Comparison of ENCODE assay signal across 9 cellular contexts in genomic region chr19:14570864-14571527, GRCh38. TPM values are rescaled to one million over a fixed set of nuclear protein-coding genes. Genes with fewer than 3 reads are reported as not detected.
DNase-seq lines count a peak whose midpoint lies in the region; ATAC-seq and TF ChIP-seq lines count a peak whose summit lies in the region.
"Had no signal": no experiment of that assay in that cellular context is flagged by ENCODE, and none has a peak within 500 bp of the region (broad histone marks: within the 10 kb centered on the region; RNA-seq: fewer than 3 reads in every experiment).

No MANE protein-coding gene starts in this region.

- H3K27ac Mint-ChIP-seq in endodermal cell, result peak overlapping the region; percentile 91

- H3K4me3 ChIP-seq in BLaER1 treated with 17β-estradiol and CSF1 and Interleukin-3, amounts not matched to agents 10 nM and 100 nM, result peak overlapping the region; percentile 71 to 98 (median 82)
- H3K4me3 ChIP-seq in NT2/D1 (ENCODE audit: insufficient read length, low read depth) (peak overlapping the region; percentile 100), endodermal cell (ENCODE audit: low read length) (peak overlapping the region; percentile 91), neuron (ENCODE audit: low read length) (peak overlapping the region; percentile 90)

- no peaks in the 10 kb centered on the region for H3K9me3 Mint-ChIP-seq in endodermal cell

- WGBS in endodermal cell (ENCODE audit: insufficient coverage in 1 of 2, insufficient read length in 1 of 2), 2 experiments, result 65 to 68% methylated on average over 19 to 22 of the region's 22 CpGs

- H3K27me3 ChIP-seq in BLaER1 treated with 17β-estradiol and CSF1 and Interleukin-3, amounts not matched to agents 10 nM and 100 nM, result no peaks in the 10 kb centered on the region
- H3K27me3 ChIP-seq in NT2/D1 (ENCODE audit: insufficient read depth, insufficient read length), result no peaks in the 10 kb centered on the region
- H3K27me3 ChIP-seq in endodermal cell (ENCODE audit: control insufficient read depth, insufficient read depth, low read length, poor library complexity, severe bottlenecking), result no peaks in the 10 kb centered on the region
- H3K27me3 ChIP-seq in neuron (ENCODE audit: insufficient read depth, low read length), result no peaks in the 10 kb centered on the region

- peaks cover 16 to 39% (median 29%) of the 10 kb centered on the region in 11 experiments; a peak in 19 of 22 replicates for H4K20me1 ChIP-seq in BLaER1 treated with 17β-estradiol and CSF1 and Interleukin-3, amounts not matched to agents 10 nM and 100 nM

- H3K36me3 ChIP-seq in BLaER1 treated with 17β-estradiol and CSF1 and Interleukin-3, amounts not matched to agents 10 nM and 100 nM, result peaks cover 0 to 42% (median 16%) of the 10 kb centered on the region in 11 experiments; a peak in 15 of 22 replicates
- peaks cover 39% of the 10 kb centered on the region for H3K36me3 ChIP-seq in NT2/D1 (ENCODE audit: insufficient read depth, insufficient read length, low read length)
- H3K36me3 ChIP-seq in endodermal cell (ENCODE audit: control insufficient read depth, insufficient read depth, low read length), result no peaks in the 10 kb centered on the region
- peaks cover 12% of the 10 kb centered on the region for H3K36me3 ChIP-seq in neuron (ENCODE audit: insufficient read depth, low read length)

- H2AFZ ChIP-seq in neuron (ENCODE audit: low read depth, low read length), result no peak overlapping the region

- H3K36me3 Mint-ChIP-seq in endodermal cell (ENCODE audit: low read depth), result peaks cover 22% of the 10 kb centered on the region

- H3K9me3 ChIP-seq in BLaER1 treated with 17β-estradiol and CSF1 and Interleukin-3, amounts not matched to agents 10 nM and 100 nM (replicated peaks in 1 of 11), result 0 out of 22 replicates have a peak, but pooled peaks cover 0 to 6% (median 0%) of the 10 kb centered on the region in 11 experiments
- H3K9me3 ChIP-seq in NT2/D1 (ENCODE audit: insufficient read depth, low read length), result no peaks in the 10 kb centered on the region
- H3K9me3 ChIP-seq in endodermal cell (ENCODE audit: control insufficient read depth, low read length), result no peaks in the 10 kb centered on the region
- no peaks in the 10 kb centered on the region for H3K9me3 ChIP-seq in neuron (ENCODE audit: low read length)

- ATAC-seq in GM21825 (IDR thresholded peaks at IDR 0.05; ENCODE audit: unreplicated experiment) (no peak), GM21528 (IDR thresholded peaks at IDR 0.05; ENCODE audit: low FRiP score, unreplicated experiment) (no peak)

- peak overlapping the region; percentile 74 to 100 (median 97) for H3K4me2 ChIP-seq in BLaER1 treated with 17β-estradiol and CSF1 and Interleukin-3, amounts not matched to agents 10 nM and 100 nM

- peak overlapping the region; percentile 46 to 90 (median 84); a peak in 21 of 22 replicates for H3K27ac ChIP-seq in BLaER1 treated with 17β-estradiol and CSF1 and Interleukin-3, amounts not matched to agents 10 nM and 100 nM
- no peak overlapping the region for H3K27ac ChIP-seq in endodermal cell (ENCODE audit: low read depth, low read length)

- H3K4me1 ChIP-seq in BLaER1 treated with 17β-estradiol and CSF1 and Interleukin-3, amounts not matched to agents 10 nM and 100 nM, result peaks cover 56 to 91% (median 80%) of the 10 kb centered on the region in 10 experiments
- H3K4me1 ChIP-seq in NT2/D1 (ENCODE audit: insufficient read depth, insufficient read length) (peaks cover 7% of the 10 kb centered on the region), endodermal cell (ENCODE audit: control insufficient read depth, insufficient read depth, low read length) (no peaks in the 10 kb centered on the region), neuron (ENCODE audit: insufficient read depth, low read length) (peaks cover 5% of the 10 kb centered on the region)

- H3K27me3 Mint-ChIP-seq in endodermal cell (ENCODE audit: insufficient read depth), result no peaks in the 10 kb centered on the region

- peaks cover 15% of the 10 kb centered on the region for H3K4me1 Mint-ChIP-seq in endodermal cell

- H3K9ac ChIP-seq in BLaER1 treated with 17β-estradiol and CSF1 and Interleukin-3, amounts not matched to agents 10 nM and 100 nM, result peak overlapping the region; percentile 79 to 89 (median 85)
- H3K9ac ChIP-seq in NT2/D1 (ENCODE audit: insufficient read length, low read depth) (peak overlapping the region; percentile 99), endodermal cell (ENCODE audit: extremely low read depth, low read length, poor library complexity, severe bottlenecking) (peak overlapping the region; percentile 74)

- DNase-seq in NT2/D1 (ENCODE audit: low read depth, low spot score), result no peak
- no peak for DNase-seq in endodermal cell
- DNase-seq in GM20000 (ENCODE audit: low spot score), result no peak
- no peak for DNase-seq in NCI-H524 (lab: John Stamatoyannopoulos, UW)

- no peak for TF ChIP-seq CTCF in endodermal cell (conservative IDR thresholded peaks at IDR 0.05)
- no peak for TF ChIP-seq CTCF in GM20000 (IDR thresholded peaks at IDR 0.05; ENCODE audit: extremely low read depth, missing control alignments)

- peak overlapping the region; percentile 92 for H3K4me3 Mint-ChIP-seq in endodermal cell

RNA-seq across cellular contexts. Expression of gene NDUFB7, which starts 0.9 kb away (rescaled TPM):
- 100 to 1,000 TPM; 127 to 141 TPM for total RNA-seq in endodermal cell
- polyA plus RNA-seq in endodermal cell (2013, experiment 1 of 2), result 135 TPM
- polyA plus RNA-seq in endodermal cell (2013, experiment 2 of 2), result 123 TPM

RNA-seq across cellular contexts. Expression of gene CLEC17A, which starts 11.9 kb away (rescaled TPM):
- total RNA-seq in endodermal cell, result not detected
- polyA plus RNA-seq in endodermal cell (2013, experiment 1 of 2), result not detected
- polyA plus RNA-seq in endodermal cell (2013, experiment 2 of 2), result not detected
- total RNA-seq: dermis microvascular lymphatic vessel endothelial cell had no signal

RNA-seq across cellular contexts. Expression of gene TECR, which starts 41.6 kb away (rescaled TPM):
- total RNA-seq in endodermal cell, result 100 to 1,000 TPM; 127 to 140 TPM
- polyA plus RNA-seq in endodermal cell (2013, experiment 1 of 2), result 108 TPM
- 101 TPM for polyA plus RNA-seq in endodermal cell (2013, experiment 2 of 2)

RNA-seq across cellular contexts. Expression of gene DNAJB1, which starts 52.8 kb away (rescaled TPM):
- 10 to 100 TPM; 66.1 to 70.0 TPM for total RNA-seq in endodermal cell
- 62.8 TPM for polyA plus RNA-seq in endodermal cell (2013, experiment 1 of 2)
- polyA plus RNA-seq in endodermal cell (2013, experiment 2 of 2), result 56.0 TPM
